Comparison of ENCODE assay signal across 1 cellular context in genomic region chr1:159945483-159946241, GRCh38.
TF ChIP-seq lines count a peak whose summit lies in the region.

TSS of gene IGSF9 (minus strand) at chr1:159945613. CDS start at chr1:159943454, 2,159 bp downstream.

TF ChIP-seq in K562, 482 proteins besides CTCF, POLR2A, EP300 and RAD21 (continued from another document and continues in another):
- TF ChIP-seq ARID3A (IDR thresholded peaks at IDR 0.05; ENCODE audit: borderline replicate concordance, low read depth, low read length) (no peak), GTF2A2 (tag; IDR thresholded peaks at IDR 0.05) (no peak), ZNF717 (CRISPR knock-in tag; IDR thresholded peaks at IDR 0.05) (no peak), SMAD3 (CRISPR knock-in tag; conservative IDR thresholded peaks at IDR 0.05) (no peak), E2F6 (IDR thresholded peaks at IDR 0.05; ENCODE audit: borderline replicate concordance in 1 of 2, extremely low read depth in 1 of 2, insufficient read depth in 1 of 2, insufficient read length in 1 of 2, low read depth in 1 of 2, low read length in 1 of 2, poor library complexity in 1 of 2, severe bottlenecking in 1 of 2) (peak; percentile 89 to 94), ZNF239 (CRISPR knock-in tag; IDR thresholded peaks at IDR 0.05) (no peak), ZBTB2 (IDR thresholded peaks at IDR 0.05) (no peak), STAG1 (CRISPR knock-in tag; IDR thresholded peaks at IDR 0.05; ENCODE audit: borderline replicate concordance) (peak; percentile 26; the same call in 1 of the 2 replicates), CHCHD3 (CRISPR knock-in tag; IDR thresholded peaks at IDR 0.05) (no peak), TGIF2 (CRISPR knock-in tag; IDR thresholded peaks at IDR 0.05) (no peak), SIN3A (IDR thresholded peaks at IDR 0.05; ENCODE audit: borderline replicate concordance in 2 of 2, control insufficient read depth in 1 of 2, low read depth in 2 of 2, low read length in 2 of 2) (no peak), TAF7 (tag; IDR thresholded peaks at IDR 0.05) (no peak), CREB1 (IDR thresholded peaks at IDR 0.05) (no peak), CREB1 (CRISPR knock-in tag; IDR thresholded peaks at IDR 0.05) (peak; percentile 60; the same call in 1 of the 2 replicates), ZNF586 (CRISPR knock-in tag; conservative IDR thresholded peaks at IDR 0.05) (no peak), ZNF133 (CRISPR knock-in tag; IDR thresholded peaks at IDR 0.05) (no peak), GABPB1 (CRISPR knock-in tag; IDR thresholded peaks at IDR 0.05) (peak; percentile 70), MLLT1 (IDR thresholded peaks at IDR 0.05) (no peak), PTTG1 (tag; IDR thresholded peaks at IDR 0.05; ENCODE audit: low read depth) (no peak), ZZZ3 (IDR thresholded peaks at IDR 0.05) (no peak), TARDBP (IDR thresholded peaks at IDR 0.05) (0 out of 2 replicates have a peak, but pooled peaks have one; percentile 35), HSF4 (CRISPR knock-in tag; IDR thresholded peaks at IDR 0.05; ENCODE audit: borderline replicate concordance) (no peak), RBM25 (IDR thresholded peaks at IDR 0.05; ENCODE audit: low read depth, low read length, severe bottlenecking) (peak; percentile 50), NR2F6 (CRISPR knock-in tag; IDR thresholded peaks at IDR 0.05) (no peak), MECOM (CRISPR knock-in tag; IDR thresholded peaks at IDR 0.05) (no peak), TAL1 (IDR thresholded peaks at IDR 0.05) (no peak), TFE3 (CRISPR knock-in tag; IDR thresholded peaks at IDR 0.05) (no peak), PCBP1 (IDR thresholded peaks at IDR 0.05; ENCODE audit: low read depth, low read length, poor library complexity, severe bottlenecking) (peak; percentile 54), MGA (IDR thresholded peaks at IDR 0.05) (peak; percentile 90), HNRNPUL1 (IDR thresholded peaks at IDR 0.05; ENCODE audit: low read length) (no peak), ZNF507 (tag; conservative IDR thresholded peaks at IDR 0.05) (no peak), RB1 (IDR thresholded peaks at IDR 0.05; ENCODE audit: low read depth) (peak; percentile 85), ZBTB5 (IDR thresholded peaks at IDR 0.05) (no peak), BHLHE40 (IDR thresholded peaks at IDR 0.05; ENCODE audit: low read length) (peak; percentile 77), ELF4 (CRISPR knock-in tag; IDR thresholded peaks at IDR 0.05) (no peak), ZNF124 (CRISPR knock-in tag; IDR thresholded peaks at IDR 0.05) (no peak), SAP30 (IDR thresholded peaks at IDR 0.05; ENCODE audit: borderline replicate concordance, insufficient read depth, low read depth, low read length, poor library complexity, severe bottlenecking) (no peak), CHAMP1 (IDR thresholded peaks at IDR 0.05) (no peak), EP400 (IDR thresholded peaks at IDR 0.05) (peak; percentile 80; the same call in 1 of the 2 replicates)
